ENCODE assay signal across 19 cellular contexts in the genomic region with DNA sequence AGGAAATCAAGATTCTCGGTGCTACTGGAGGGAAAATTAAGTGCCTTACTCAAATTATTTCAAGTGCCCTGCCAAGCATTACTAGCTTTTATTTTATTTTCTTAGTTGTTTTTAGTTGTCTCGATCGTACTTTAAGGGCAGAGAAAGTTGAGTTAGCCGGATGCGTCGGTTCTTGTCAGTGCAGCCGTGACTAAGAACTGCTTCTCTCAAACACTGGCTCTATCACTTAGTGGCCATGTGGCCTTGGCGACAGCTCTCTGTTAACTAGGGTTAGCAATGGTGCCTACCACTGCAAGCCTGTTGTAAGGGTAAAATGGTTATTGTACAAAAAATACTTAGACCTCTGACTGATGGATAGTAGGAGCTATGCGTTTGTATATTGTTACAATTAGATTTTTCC.
DNase-seq lines count a peak whose midpoint lies in the region; ATAC-seq and TF ChIP-seq lines count a peak whose summit lies in the region.
"Had no signal": no experiment of that assay in that cellular context is flagged by ENCODE, and none has a peak within 500 bp of the region (broad histone marks: within the 10 kb centered on the region; RNA-seq: fewer than 3 reads in every experiment).

No MANE protein-coding gene starts in this region.

- ATAC-seq in activated CD8-positive, alpha-beta T cell treated with anti-CD3 and anti-CD28 coated beads, Interleukin-2, amount 10 ng/mL, durations not matched to agents 7 days and 5 days, result no peak
- no peak for ATAC-seq in activated CD8-positive, alpha-beta T cell treated with anti-CD3 and anti-CD28 coated beads for 36 hours
- ATAC-seq in HG02798 (IDR thresholded peaks at IDR 0.05; ENCODE audit: poor library complexity, unreplicated experiment), result no peak
- no peak for ATAC-seq in HG03108 (IDR thresholded peaks at IDR 0.05; ENCODE audit: unreplicated experiment)
- ATAC-seq in left lung, result no peak
- ATAC-seq: A549 had no signal

- H3K27me3 ChIP-seq in BLaER1 (no peaks in the 10 kb centered on the region), neural progenitor cell (no peaks in the 10 kb centered on the region), left lung (no peaks in the 10 kb centered on the region)

- H2AFZ ChIP-seq in neural progenitor cell (replicated peaks), result peak overlapping the region; percentile 42

- H3K4me3 Mint-ChIP-seq in activated CD8-positive, alpha-beta T cell treated with anti-CD3 and anti-CD28 coated beads, Interleukin-2, amount 10 ng/mL, durations not matched to agents 7 days and 5 days, result no peak overlapping the region
- no peak overlapping the region for H3K4me3 Mint-ChIP-seq in activated CD8-positive, alpha-beta T cell treated with anti-CD3 and anti-CD28 coated beads for 36 hours
- H3K4me3 Mint-ChIP-seq in neural progenitor cell, result no peak overlapping the region
- H3K4me3 Mint-ChIP-seq: CD14-positive monocyte; CD4-positive, alpha-beta T cell; CD8-positive, alpha-beta memory T cell had no signal

- no peaks in the 10 kb centered on the region for H3K9me3 Mint-ChIP-seq in activated CD8-positive, alpha-beta T cell treated with anti-CD3 and anti-CD28 coated beads, Interleukin-2, amount 10 ng/mL, durations not matched to agents 7 days and 5 days (ENCODE audit: insufficient read depth)
- H3K9me3 Mint-ChIP-seq in activated CD8-positive, alpha-beta T cell treated with anti-CD3 and anti-CD28 coated beads for 36 hours, result no peaks in the 10 kb centered on the region
- peaks cover 20% of the 10 kb centered on the region for H3K9me3 Mint-ChIP-seq in neural progenitor cell
- H3K9me3 Mint-ChIP-seq: CD4-positive, alpha-beta T cell had no signal

- H3K4me3 ChIP-seq in BLaER1 (no peak overlapping the region), neural progenitor cell (no peak overlapping the region), left lung (no peak overlapping the region)
- H3K4me3 ChIP-seq: A549 had no signal

- no peaks in the 10 kb centered on the region for H3F3A ChIP-seq in neural progenitor cell (ENCODE audit: low read depth)

- 0 out of 2 replicates have a peak overlapping the region, but pooled peaks have one; percentile 23 for H3K27ac ChIP-seq in BLaER1
- H3K27ac ChIP-seq in neural progenitor cell, result no peak overlapping the region
- no peak overlapping the region for H3K27ac ChIP-seq in left lung
- H3K27ac ChIP-seq: A549 had no signal

- H3K4me1 ChIP-seq in BLaER1, result peaks cover 57% of the 10 kb centered on the region
- H3K4me1 ChIP-seq in neural progenitor cell, result no peaks in the 10 kb centered on the region
- no peaks in the 10 kb centered on the region for H3K4me1 ChIP-seq in left lung
- H3K4me1 ChIP-seq: A549 had no signal

- no peaks in the 10 kb centered on the region for H3K79me2 ChIP-seq in neural progenitor cell (ENCODE audit: low read depth)

- intact Hi-C loops in activated CD8-positive, alpha-beta T cell treated with anti-CD3 and anti-CD28 coated beads for 36 hours (cut with micrococcal nuclease), result no loop called here
- intact Hi-C loops in left lung (cut with DNase I), result no loop called here

- H3K27me3 Mint-ChIP-seq in activated CD8-positive, alpha-beta T cell treated with anti-CD3 and anti-CD28 coated beads, Interleukin-2, amount 10 ng/mL, durations not matched to agents 7 days and 5 days (ENCODE audit: low read depth), result peaks cover 6% of the 10 kb centered on the region
- no peaks in the 10 kb centered on the region for H3K27me3 Mint-ChIP-seq in activated CD8-positive, alpha-beta T cell treated with anti-CD3 and anti-CD28 coated beads for 36 hours
- peaks cover 3% of the 10 kb centered on the region for H3K27me3 Mint-ChIP-seq in neural progenitor cell (ENCODE audit: insufficient read depth, low read depth)
- H3K27me3 Mint-ChIP-seq: CD4-positive, alpha-beta T cell had no signal

- peaks cover 17% of the 10 kb centered on the region for H3K9me3 ChIP-seq in BLaER1
- no peaks in the 10 kb centered on the region for H3K9me3 ChIP-seq in neural progenitor cell (ENCODE audit: low read depth)
- H3K9me3 ChIP-seq in left lung, result no peaks in the 10 kb centered on the region
- H3K9me3 ChIP-seq: A549 had no signal

- no peaks in the 10 kb centered on the region for H4K20me1 ChIP-seq in BLaER1
- H4K20me1 ChIP-seq in neural progenitor cell (ENCODE audit: low read depth), result no peaks in the 10 kb centered on the region

- CTCF ChIA-PET in activated CD8-positive, alpha-beta T cell treated with anti-CD3 and anti-CD28 coated beads, Interleukin-2, amount 10 ng/mL, durations not matched to agents 7 days and 5 days (lab: Charles Lee), result interaction anchor here (1.8 kb wide), 1 partner anchor 32 kb away, joined by 5 read pairs; no protein-coding TSS in a partner anchor
- CTCF ChIA-PET in activated CD8-positive, alpha-beta T cell treated with anti-CD3 and anti-CD28 coated beads for 36 hours (lab: Charles Lee), result interaction anchor here (1.3 kb wide), 1 partner anchor 308 kb away, joined by 4 read pairs; no protein-coding TSS in a partner anchor

- DNase-seq in activated CD8-positive, alpha-beta T cell treated with anti-CD3 and anti-CD28 coated beads, Interleukin-2, amount 10 ng/mL, durations not matched to agents 7 days and 5 days, result peak; percentile 11
- no peak for DNase-seq in activated CD8-positive, alpha-beta T cell treated with anti-CD3 and anti-CD28 coated beads for 36 hours
- DNase-seq in DMS79 treated with DMSO at 0.1 percent for 48 hours (lab: John Stamatoyannopoulos, UW) (peak; percentile 97), neural progenitor cell (ENCODE audit: low spot score) (no peak), left lung (no peak)
- DNase-seq: 8988T; ACHN; AML-193; CD4-positive, alpha-beta T cell; CD8-positive, alpha-beta memory T cell; DMS 273 treated with DMSO at 0.1 percent for 48 hours; DND-41; H7; HCEC 1CT had no signal

- H3K36me3 ChIP-seq in BLaER1 (no peaks in the 10 kb centered on the region), neural progenitor cell (no peaks in the 10 kb centered on the region), left lung (no peaks in the 10 kb centered on the region)

- H3K36me3 Mint-ChIP-seq in activated CD8-positive, alpha-beta T cell treated with anti-CD3 and anti-CD28 coated beads, Interleukin-2, amount 10 ng/mL, durations not matched to agents 7 days and 5 days (ENCODE audit: low read depth), result no peaks in the 10 kb centered on the region
- no peaks in the 10 kb centered on the region for H3K36me3 Mint-ChIP-seq in activated CD8-positive, alpha-beta T cell treated with anti-CD3 and anti-CD28 coated beads for 36 hours (ENCODE audit: low read depth)
- H3K36me3 Mint-ChIP-seq in neural progenitor cell, result no peaks in the 10 kb centered on the region
- H3K36me3 Mint-ChIP-seq: CD14-positive monocyte had no signal

- no peaks in the 10 kb centered on the region for H3K4me1 Mint-ChIP-seq in activated CD8-positive, alpha-beta T cell treated with anti-CD3 and anti-CD28 coated beads, Interleukin-2, amount 10 ng/mL, durations not matched to agents 7 days and 5 days (ENCODE audit: low read depth)
- no peaks in the 10 kb centered on the region for H3K4me1 Mint-ChIP-seq in activated CD8-positive, alpha-beta T cell treated with anti-CD3 and anti-CD28 coated beads for 36 hours (ENCODE audit: low read depth)
- peaks cover 19% of the 10 kb centered on the region for H3K4me1 Mint-ChIP-seq in neural progenitor cell
- H3K4me1 Mint-ChIP-seq: CD14-positive monocyte; CD8-positive, alpha-beta memory T cell had no signal

- POLR2A ChIA-PET in activated CD8-positive, alpha-beta T cell treated with anti-CD3 and anti-CD28 coated beads, Interleukin-2, amount 10 ng/mL, durations not matched to agents 7 days and 5 days (lab: Charles Lee), result no interaction called here
- POLR2A ChIA-PET in activated CD8-positive, alpha-beta T cell treated with anti-CD3 and anti-CD28 coated beads for 36 hours (lab: Charles Lee), result no interaction called here

- H3K9ac ChIP-seq in BLaER1, result no peak overlapping the region
- no peak overlapping the region for H3K9ac ChIP-seq in neural progenitor cell

- H3K4me2 ChIP-seq in BLaER1 (peak overlapping the region; percentile 83), neural progenitor cell (no peak overlapping the region)
- H3K4me2 ChIP-seq: A549 had no signal

- H3K27ac Mint-ChIP-seq in activated CD8-positive, alpha-beta T cell treated with anti-CD3 and anti-CD28 coated beads, Interleukin-2, amount 10 ng/mL, durations not matched to agents 7 days and 5 days, result no peak overlapping the region
- H3K27ac Mint-ChIP-seq in activated CD8-positive, alpha-beta T cell treated with anti-CD3 and anti-CD28 coated beads for 36 hours, result no peak overlapping the region
- H3K27ac Mint-ChIP-seq in neural progenitor cell, result no peak overlapping the region
- H3K27ac Mint-ChIP-seq: CD14-positive monocyte; CD4-positive, alpha-beta T cell; CD8-positive, alpha-beta memory T cell had no signal

- no peak for TF ChIP-seq CTCF in activated CD8-positive, alpha-beta T cell treated with anti-CD3 and anti-CD28 coated beads for 36 hours (IDR thresholded peaks at IDR 0.05)
- TF ChIP-seq CTCF in neural progenitor cell (IDR thresholded peaks at IDR 0.05), result no peak
- no peak for TF ChIP-seq CTCF in left lung (IDR thresholded peaks at IDR 0.05)

Comparison
In these comparisons a context has a peak if more than half of its experiments do, and no peak if none do; other contexts are left out.
1. DNase-seq: peak in activated CD8-positive, alpha-beta T cell treated with anti-CD3 and anti-CD28 coated beads, Interleukin-2, amount 10 ng/mL, durations not matched to agents 7 days and 5 days (single experiment) and DMS79 treated with DMSO at 0.1 percent for 48 hours (single experiment); none in activated CD8-positive, alpha-beta T cell treated with anti-CD3 and anti-CD28 coated beads for 36 hours (single experiment), neural progenitor cell (single experiment) and left lung (0 of 2).